In genomic region chr4:158812133-158812532, GRCh38 we compare ENCODE assay signal across 10 cellular contexts. TPM values are rescaled to one million over a fixed set of nuclear protein-coding genes. Genes with fewer than 3 reads are reported as not detected.
DNase-seq lines count a peak whose midpoint lies in the region; ATAC-seq and TF ChIP-seq lines count a peak whose summit lies in the region.
"Had no signal": no experiment of that assay in that cellular context is flagged by ENCODE, and none has a peak within 500 bp of the region (broad histone marks: within the 10 kb centered on the region; RNA-seq: fewer than 3 reads in every experiment).

No MANE protein-coding gene starts in this region.

- no peak overlapping the region for H3K4me3 ChIP-seq in tibial artery
- H3K4me3 ChIP-seq: neural progenitor cell had no signal

- H3K9me3 ChIP-seq in tibial artery, result no peaks in the 10 kb centered on the region

- H3K36me3 Mint-ChIP-seq in activated CD8-positive, alpha-beta T cell treated with anti-CD3 and anti-CD28 coated beads for 36 hours (ENCODE audit: low read depth), result no peaks in the 10 kb centered on the region
- H3K36me3 Mint-ChIP-seq in activated CD8-positive, alpha-beta T cell treated with anti-CD3 and anti-CD28 coated beads, Interleukin-2, amount 10 ng/mL, durations not matched to agents 7 days and 5 days (ENCODE audit: low read depth), result no peaks in the 10 kb centered on the region
- no peaks in the 10 kb centered on the region for H3K36me3 Mint-ChIP-seq in endothelial cell (ENCODE audit: low read depth, unreplicated experiment)
- no peaks in the 10 kb centered on the region for H3K36me3 Mint-ChIP-seq in naive thymus-derived CD8-positive, alpha-beta T cell

- intact Hi-C loops in activated CD8-positive, alpha-beta T cell treated with anti-CD3 and anti-CD28 coated beads for 36 hours (cut with micrococcal nuclease), result loop anchor here (5.0 kb wide), 1 partner anchor 40 kb away; no protein-coding TSS in a partner anchor
- intact Hi-C loops in tibial artery (cut with DNase I; ENCODE audit: low total_unique reads), result no loop called here

- H3K4me1 Mint-ChIP-seq in activated CD8-positive, alpha-beta T cell treated with anti-CD3 and anti-CD28 coated beads for 36 hours (ENCODE audit: low read depth), result peaks cover 49% of the 10 kb centered on the region
- H3K4me1 Mint-ChIP-seq in activated CD8-positive, alpha-beta T cell treated with anti-CD3 and anti-CD28 coated beads, Interleukin-2, amount 10 ng/mL, durations not matched to agents 7 days and 5 days (ENCODE audit: low read depth), result peaks cover 38% of the 10 kb centered on the region
- peaks cover 33% of the 10 kb centered on the region for H3K4me1 Mint-ChIP-seq in endothelial cell (ENCODE audit: unreplicated experiment)
- H3K4me1 Mint-ChIP-seq in naive thymus-derived CD8-positive, alpha-beta T cell, result peaks cover 23 to 58% (median 52%) of the 10 kb centered on the region in 4 donors

- no peaks in the 10 kb centered on the region for H3K27me3 ChIP-seq in tibial artery
- H3K27me3 ChIP-seq: neural progenitor cell had no signal

- H3K27ac ChIP-seq in tibial artery, result peak overlapping the region; percentile 75 to 80
- H3K27ac ChIP-seq: neural progenitor cell had no signal

- H3K27ac Mint-ChIP-seq in activated CD8-positive, alpha-beta T cell treated with anti-CD3 and anti-CD28 coated beads for 36 hours, result peak overlapping the region; percentile 63
- no peak overlapping the region for H3K27ac Mint-ChIP-seq in activated CD8-positive, alpha-beta T cell treated with anti-CD3 and anti-CD28 coated beads, Interleukin-2, amount 10 ng/mL, durations not matched to agents 7 days and 5 days
- peak overlapping the region; percentile 41 for H3K27ac Mint-ChIP-seq in endothelial cell (ENCODE audit: unreplicated experiment)
- peak overlapping the region in 7 of 10 donors; percentile 23 to 84 (median 62) for H3K27ac Mint-ChIP-seq in naive thymus-derived CD8-positive, alpha-beta T cell
- H3K27ac Mint-ChIP-seq: neural progenitor cell had no signal

- peaks cover 0 to 79% (median 36%) of the 10 kb centered on the region in 4 donors for H3K4me1 ChIP-seq in tibial artery
- H3K4me1 ChIP-seq: neural progenitor cell had no signal

- CTCF ChIA-PET in activated CD8-positive, alpha-beta T cell treated with anti-CD3 and anti-CD28 coated beads for 36 hours (lab: Charles Lee), result interaction anchor here (1.2 to 2.6 kb wide), 2 partner anchors 11 to 39 kb away, joined by 5 to 8 read pairs; no protein-coding TSS in a partner anchor
- CTCF ChIA-PET in activated CD8-positive, alpha-beta T cell treated with anti-CD3 and anti-CD28 coated beads, Interleukin-2, amount 10 ng/mL, durations not matched to agents 7 days and 5 days (lab: Charles Lee), result interaction anchor here (1.1 to 2.0 kb wide), 2 partner anchors 12 to 37 kb away, joined by 3 to 10 read pairs; no protein-coding TSS in a partner anchor

- no peak overlapping the region for H3K4me3 Mint-ChIP-seq in activated CD8-positive, alpha-beta T cell treated with anti-CD3 and anti-CD28 coated beads for 36 hours
- H3K4me3 Mint-ChIP-seq in activated CD8-positive, alpha-beta T cell treated with anti-CD3 and anti-CD28 coated beads, Interleukin-2, amount 10 ng/mL, durations not matched to agents 7 days and 5 days, result no peak overlapping the region
- H3K4me3 Mint-ChIP-seq in endothelial cell (ENCODE audit: unreplicated experiment), result no peak overlapping the region
- H3K4me3 Mint-ChIP-seq in naive thymus-derived CD8-positive, alpha-beta T cell, result peak overlapping the region in 5 of 10 donors; percentile 3 to 76 (median 57)
- H3K4me3 Mint-ChIP-seq: neural progenitor cell had no signal

- POLR2A ChIA-PET in activated CD8-positive, alpha-beta T cell treated with anti-CD3 and anti-CD28 coated beads for 36 hours (lab: Charles Lee), result interaction anchor here (0.6 kb wide), 1 partner anchor 162 kb away, joined by 4 read pairs; no protein-coding TSS in a partner anchor
- POLR2A ChIA-PET in activated CD8-positive, alpha-beta T cell treated with anti-CD3 and anti-CD28 coated beads, Interleukin-2, amount 10 ng/mL, durations not matched to agents 7 days and 5 days (lab: Charles Lee), result interaction anchor here (1.7 kb wide), 1 partner anchor 14 kb away, joined by 6 read pairs; no protein-coding TSS in a partner anchor
- POLR2A ChIA-PET in naive thymus-derived CD8-positive, alpha-beta T cell (lab: Charles Lee), result no interaction called here

- no peak for DNase-seq in activated CD8-positive, alpha-beta T cell treated with anti-CD3 and anti-CD28 coated beads for 36 hours
- no peak for DNase-seq in activated CD8-positive, alpha-beta T cell treated with anti-CD3 and anti-CD28 coated beads, Interleukin-2, amount 10 ng/mL, durations not matched to agents 7 days and 5 days
- DNase-seq in endothelial cell (ENCODE audit: low spot score), result no peak
- no peak for DNase-seq in naive thymus-derived CD8-positive, alpha-beta T cell
- no peak for DNase-seq in tibial artery
- no peak for DNase-seq in NCI-H146 treated with DMSO at 0.1 percent for 48 hours (lab: John Stamatoyannopoulos, UW; ENCODE audit: unreplicated experiment)
- no peak for DNase-seq in activated CD4-positive, alpha-beta T cell treated with anti-CD3 and anti-CD28 coated beads, Interleukin-2, amount 50 U/mL, for 48 hours
- DNase-seq: 8988T had no signal

- ATAC-seq in activated CD8-positive, alpha-beta T cell treated with anti-CD3 and anti-CD28 coated beads for 36 hours, result no peak
- ATAC-seq in activated CD8-positive, alpha-beta T cell treated with anti-CD3 and anti-CD28 coated beads, Interleukin-2, amount 10 ng/mL, durations not matched to agents 7 days and 5 days, result no peak
- no peak for ATAC-seq in naive thymus-derived CD8-positive, alpha-beta T cell
- no peak for ATAC-seq in GM21367 (IDR thresholded peaks at IDR 0.05; ENCODE audit: unreplicated experiment)

- TF ChIP-seq CTCF in activated CD8-positive, alpha-beta T cell treated with anti-CD3 and anti-CD28 coated beads for 36 hours (IDR thresholded peaks at IDR 0.05), result no peak
- no peak for TF ChIP-seq CTCF in endothelial cell (IDR thresholded peaks at IDR 0.05; ENCODE audit: unreplicated experiment)
- no peak for TF ChIP-seq CTCF in tibial artery (IDR thresholded peaks at IDR 0.05)

- no peaks in the 10 kb centered on the region for H3K36me3 ChIP-seq in tibial artery
- H3K36me3 ChIP-seq: neural progenitor cell had no signal

- H3K9me3 Mint-ChIP-seq in activated CD8-positive, alpha-beta T cell treated with anti-CD3 and anti-CD28 coated beads for 36 hours, result no peaks in the 10 kb centered on the region
- no peaks in the 10 kb centered on the region for H3K9me3 Mint-ChIP-seq in activated CD8-positive, alpha-beta T cell treated with anti-CD3 and anti-CD28 coated beads, Interleukin-2, amount 10 ng/mL, durations not matched to agents 7 days and 5 days (ENCODE audit: insufficient read depth)
- no peaks in the 10 kb centered on the region for H3K9me3 Mint-ChIP-seq in endothelial cell (ENCODE audit: unreplicated experiment)
- no peaks in the 10 kb centered on the region for H3K9me3 Mint-ChIP-seq in naive thymus-derived CD8-positive, alpha-beta T cell
- H3K9me3 Mint-ChIP-seq: neural progenitor cell had no signal

- no peaks in the 10 kb centered on the region for H3K27me3 Mint-ChIP-seq in activated CD8-positive, alpha-beta T cell treated with anti-CD3 and anti-CD28 coated beads for 36 hours
- no peaks in the 10 kb centered on the region for H3K27me3 Mint-ChIP-seq in activated CD8-positive, alpha-beta T cell treated with anti-CD3 and anti-CD28 coated beads, Interleukin-2, amount 10 ng/mL, durations not matched to agents 7 days and 5 days (ENCODE audit: low read depth)
- no peaks in the 10 kb centered on the region for H3K27me3 Mint-ChIP-seq in endothelial cell (ENCODE audit: unreplicated experiment)
- H3K27me3 Mint-ChIP-seq in naive thymus-derived CD8-positive, alpha-beta T cell, result peaks cover 0 to 10% (median 0%) of the 10 kb centered on the region in 5 donors

RNA-seq across cellular contexts. Expression of gene FNIP2, which starts 43.3 kb away (rescaled TPM):
- total RNA-seq in activated CD8-positive, alpha-beta T cell treated with anti-CD3 and anti-CD28 coated beads for 36 hours, result 10 to 100 TPM; 11.2 to 11.7 TPM
- 10 to 100 TPM; 13.1 to 13.7 TPM for total RNA-seq in activated CD8-positive, alpha-beta T cell treated with anti-CD3 and anti-CD28 coated beads, Interleukin-2, amount 10 ng/mL, durations not matched to agents 7 days and 5 days
- 34.3 TPM for total RNA-seq in endothelial cell (ENCODE audit: unreplicated experiment)
- 10 to 100 TPM in 1 of 2 experiments, 1 to 10 TPM in 1; 9.3 to 10.1 TPM for total RNA-seq in naive thymus-derived CD8-positive, alpha-beta T cell
- polyA plus RNA-seq in naive thymus-derived CD8-positive, alpha-beta T cell, result 1 to 10 TPM; 2.5 to 6.7 (median 4.6) TPM
